ENCODE assay signal across 3 cellular contexts in genomic region chr14:41096131-41096530, GRCh38.
"Had no signal": no experiment of that assay in that cellular context is flagged by ENCODE, and none has a peak within 500 bp of the region (broad histone marks: within the 10 kb centered on the region; RNA-seq: fewer than 3 reads in every experiment).

No MANE protein-coding gene starts in this region.

- DNase-seq: GDM1, GF-D8 had no signal

- ATAC-seq: GM12878 had no signal

- H3K4me3 ChIP-seq: GM12878 had no signal
